ENCODE assay signal across 19 cellular contexts in the genomic region with DNA sequence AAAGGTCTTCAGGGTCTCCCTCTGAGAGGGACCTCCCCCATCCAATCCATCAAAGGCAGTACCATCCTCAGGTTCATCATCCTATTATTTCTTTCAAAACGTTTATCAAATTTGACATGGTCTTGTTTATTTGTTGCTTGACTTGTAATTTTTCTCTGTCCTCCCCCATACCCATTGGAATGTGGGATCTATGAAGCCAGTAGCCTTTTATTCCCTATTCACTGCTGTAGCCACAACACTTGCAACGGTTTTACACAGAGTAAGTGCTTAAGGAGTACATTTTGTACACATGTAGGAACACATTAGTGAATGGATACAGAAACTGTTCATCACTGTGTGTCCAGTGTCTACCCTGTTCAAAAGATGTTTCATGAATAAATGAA. TPM values are rescaled to one million over a fixed set of nuclear protein-coding genes. Genes with fewer than 3 reads are reported as not detected.
"Had no signal": no experiment of that assay in that cellular context is flagged by ENCODE, and none has a peak within 500 bp of the region (broad histone marks: within the 10 kb centered on the region; RNA-seq: fewer than 3 reads in every experiment).

No MANE protein-coding gene starts in this region.

- H3K4me3 ChIP-seq: cardiac muscle cell, esophagus muscularis mucosa, suprapubic skin had no signal

- H3K9me3 Mint-ChIP-seq: activated B cell treated with CpG ODN at 0.5 μM for 24 hours; memory B cell; T-helper 2 cell treated with Interferon-gamma antibody and Interleukin-4, amounts not matched to agents 5 μg/mL and 100 μg/mL, for 36 hours had no signal

- H3K27ac Mint-ChIP-seq: activated B cell treated with CpG ODN at 0.5 μM for 24 hours; activated CD8-positive, alpha-beta T cell treated with anti-CD3 and anti-CD28 coated beads, Interleukin-2, amount 10 ng/mL, durations not matched to agents 7 days and 5 days; memory B cell; progenitor cell of endocrine pancreas; T-helper 2 cell treated with Interferon-gamma antibody and Interleukin-4, amounts not matched to agents 5 μg/mL and 100 μg/mL, for 36 hours had no signal

- H3K27ac ChIP-seq: cardiac muscle cell, esophagus muscularis mucosa, suprapubic skin had no signal

- H3K9me3 ChIP-seq: esophagus muscularis mucosa, suprapubic skin had no signal

- H3K4me3 Mint-ChIP-seq: activated B cell treated with CpG ODN at 0.5 μM for 24 hours; activated CD8-positive, alpha-beta T cell treated with anti-CD3 and anti-CD28 coated beads, Interleukin-2, amount 10 ng/mL, durations not matched to agents 7 days and 5 days; memory B cell; T-helper 2 cell treated with Interferon-gamma antibody and Interleukin-4, amounts not matched to agents 5 μg/mL and 100 μg/mL, for 36 hours had no signal

- H3K27me3 ChIP-seq: cardiac muscle cell, esophagus muscularis mucosa, suprapubic skin had no signal

- H3K4me1 Mint-ChIP-seq: activated B cell treated with CpG ODN at 0.5 μM for 24 hours, memory B cell had no signal

- H3K36me3 ChIP-seq: cardiac muscle cell, esophagus muscularis mucosa, suprapubic skin had no signal

- DNase-seq: activated B cell treated with CpG ODN at 0.5 μM for 24 hours; activated CD4-positive, alpha-beta T cell treated with anti-CD3 and anti-CD28 coated beads for 48 hours; activated CD8-positive, alpha-beta memory T cell treated with anti-CD3 and anti-CD28 coated beads, Interleukin-2, amount 50 U/mL, for 4 hours; activated CD8-positive, alpha-beta T cell treated with anti-CD3 and anti-CD28 coated beads, Interleukin-2, amount 10 ng/mL, durations not matched to agents 7 days and 5 days; activated naive CD4-positive, alpha-beta T cell treated with Interleukin-2 at 50 U/mL for 16 hours; aorta; glutamatergic neuron; left ventricle myocardium superior; right cardiac atrium; stimulated activated naive CD8-positive, alpha-beta T cell treated with anti-CD3 and anti-CD28 coated beads, Interleukin-15, Interleukin-2, amounts not matched to agents 100 U/mL and 50 U/mL, for 24 hours; SW 1271; trophoblast cell had no signal

- H3K36me3 Mint-ChIP-seq: memory B cell had no signal

- H3K4me1 ChIP-seq: suprapubic skin had no signal

RNA-seq across cellular contexts. Expression of a gene that starts 41.5 kb away (rescaled TPM):
- total RNA-seq: activated B cell treated with CpG ODN at 0.5 μM for 24 hours, cardiac muscle cell had no signal
- polyA plus RNA-seq: cardiac muscle cell, neural cell had no signal
